13 cellular contexts compared by ENCODE assay signal in the genomic region with DNA sequence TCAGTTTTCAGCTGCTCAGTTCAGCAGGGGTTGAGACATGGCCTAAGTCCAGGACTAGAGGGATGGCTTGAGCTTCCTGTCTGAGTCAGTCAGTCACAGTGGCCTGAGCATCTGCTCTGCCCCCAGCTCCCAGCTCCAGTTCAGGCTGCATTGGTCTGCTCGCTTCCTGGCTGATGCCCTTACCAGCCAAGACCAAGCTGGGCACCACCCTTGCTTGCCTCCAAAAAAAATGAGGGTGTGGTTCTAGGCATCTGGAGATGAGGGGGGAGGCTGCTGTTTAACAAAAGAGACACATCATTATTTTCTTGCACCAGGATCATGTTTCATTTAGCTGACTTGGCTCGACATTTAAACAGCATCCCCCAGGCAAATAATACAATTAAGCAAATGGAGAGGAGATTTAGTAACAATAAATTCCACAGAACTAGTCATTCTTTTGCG.
DNase-seq lines count a peak whose midpoint lies in the region; ATAC-seq, FAIRE-seq and TF ChIP-seq lines count a peak whose summit lies in the region.
"Had no signal": no experiment of that assay in that cellular context is flagged by ENCODE, and none has a peak within 500 bp of the region (broad histone marks: within the 10 kb centered on the region; RNA-seq: fewer than 3 reads in every experiment).

No MANE protein-coding gene starts in this region.

- peak overlapping the region; percentile 46 for H3K4me2 ChIP-seq in osteoblast (ENCODE audit: insufficient read depth, low read length)

- DNase-seq in GM04503 (ENCODE audit: low read depth), result peak; percentile 69
- DNase-seq in NCI-H2171 treated with DMSO at 0.1 percent for 48 hours (lab: John Stamatoyannopoulos, UW), result peak; percentile 55
- peak; percentile 61 to 81 for DNase-seq in cardiac fibroblast (ENCODE audit: low read depth in 2 of 2)
- DNase-seq in osteoblast (ENCODE audit: insufficient read length, low spot score, missing footprints), result peak; percentile 61
- DNase-seq in dorsolateral prefrontal cortex, result no peak
- DNase-seq in pancreas, result no peak
- no peak for DNase-seq in adrenal gland
- no peak for DNase-seq in HuH-7.5 (ENCODE audit: low spot score)
- DNase-seq: activated gamma-delta T cell treated with Interleukin-2 at 50 U/mL for 16 hours, endodermal cell, left cardiac atrium, NCI-H82 had no signal

- H3K4me3 ChIP-seq in cardiac fibroblast (replicated peaks in 1 of 2; ENCODE audit: low read depth in 2 of 2, low read length in 2 of 2) (no peak overlapping the region), osteoblast (ENCODE audit: insufficient read depth, low read length) (no peak overlapping the region), dorsolateral prefrontal cortex (no peak overlapping the region), pancreas (no peak overlapping the region), adrenal gland (no peak overlapping the region)

- H3K27me3 ChIP-seq in osteoblast (ENCODE audit: insufficient read depth, low read length) (no peaks in the 10 kb centered on the region), dorsolateral prefrontal cortex (peaks cover 0 to 2% (median 0%) of the 10 kb centered on the region in 45 donors), pancreas (no peaks in the 10 kb centered on the region), adrenal gland (no peaks in the 10 kb centered on the region)

- no peaks in the 10 kb centered on the region for H4K20me1 ChIP-seq in osteoblast (ENCODE audit: insufficient read depth, low read length)

- H2AFZ ChIP-seq in osteoblast (ENCODE audit: low read length), result peak overlapping the region; percentile 13

- H3K4me1 ChIP-seq in osteoblast (ENCODE audit: insufficient read depth, low read length) (peaks cover 12% of the 10 kb centered on the region), pancreas (no peaks in the 10 kb centered on the region), adrenal gland (replicated peaks in 1 of 2) (no peaks in the 10 kb centered on the region)

- 72 to 79% methylated on average over 3 of the region's 3 CpGs for WGBS in pancreas, 2 donors
- WGBS in adrenal gland, 4 donors, result 65 to 72% (median 70%) methylated on average over 3 of the region's 3 CpGs

- no peak for TF ChIP-seq POLR2A in adrenal gland (IDR thresholded peaks at IDR 0.05)

- FAIRE-seq in pancreas (lab: Jason Lieb, UNC), result no peak
- FAIRE-seq: TTC549 had no signal

- ATAC-seq in pancreas, result no peak
- ATAC-seq: left cardiac atrium had no signal

- intact Hi-C loops in dorsolateral prefrontal cortex (cut with DNase I), result no loop called here
- intact Hi-C loops in pancreas (cut with DNase I), result no loop called here
- intact Hi-C loops in adrenal gland (cut with DNase I), result no loop called here

- H3K9me3 ChIP-seq in osteoblast (ENCODE audit: low read depth, low read length), result no peaks in the 10 kb centered on the region
- H3K9me3 ChIP-seq in pancreas, result no peaks in the 10 kb centered on the region
- no peaks in the 10 kb centered on the region for H3K9me3 ChIP-seq in adrenal gland (replicated peaks in 1 of 3)

- H3K79me2 ChIP-seq in osteoblast (ENCODE audit: insufficient read depth, low read length), result no peaks in the 10 kb centered on the region

- TF ChIP-seq CTCF in cardiac fibroblast (IDR thresholded peaks at IDR 0.05; ENCODE audit: low read depth, low read length), result no peak
- TF ChIP-seq CTCF in osteoblast (IDR thresholded peaks at IDR 0.05; ENCODE audit: extremely low read depth, low read depth, low read length), result no peak
- TF ChIP-seq CTCF in dorsolateral prefrontal cortex (IDR thresholded peaks at IDR 0.05 in 54 of 56, conservative IDR thresholded peaks at IDR 0.05 in 2 of 56; ENCODE audit: low read depth in 1 of 56, partially characterized antibody in 56 of 56), result no peak
- no peak for TF ChIP-seq CTCF in pancreas (IDR thresholded peaks at IDR 0.05)
- TF ChIP-seq CTCF in adrenal gland (IDR thresholded peaks at IDR 0.05), result no peak

- H3K36me3 ChIP-seq in osteoblast (ENCODE audit: insufficient read depth, low read length), result no peaks in the 10 kb centered on the region
- no peaks in the 10 kb centered on the region for H3K36me3 ChIP-seq in pancreas
- no peaks in the 10 kb centered on the region for H3K36me3 ChIP-seq in adrenal gland (replicated peaks in 1 of 2)

- H3K27ac ChIP-seq in osteoblast (ENCODE audit: low read depth, low read length) (peak overlapping the region; percentile 64), dorsolateral prefrontal cortex (no peak overlapping the region), pancreas (no peak overlapping the region), adrenal gland (no peak overlapping the region)

Comparison
In these comparisons a context has a peak if more than half of its experiments do, and no peak if none do; other contexts are left out.
1. DNase-seq: peak in GM04503 (single experiment), NCI-H2171 treated with DMSO at 0.1 percent for 48 hours (single experiment), cardiac fibroblast (2 of 2) and osteoblast (single experiment); none in dorsolateral prefrontal cortex (0 of 10), pancreas (0 of 6), adrenal gland (0 of 7) and HuH-7.5 (single experiment).